ENCODE assay signal across 22 cellular contexts in genomic region chr14:80669416-80669815, GRCh38.
DNase-seq lines count a peak whose midpoint lies in the region; ATAC-seq and TF ChIP-seq lines count a peak whose summit lies in the region.
"Had no signal": no experiment of that assay in that cellular context is flagged by ENCODE, and none has a peak within 500 bp of the region (broad histone marks: within the 10 kb centered on the region; RNA-seq: fewer than 3 reads in every experiment).

No MANE protein-coding gene starts in this region.

- H3K27ac Mint-ChIP-seq in HFFc6 (peak overlapping the region; percentile 73), WTC11 (no peak overlapping the region)
- H3K27ac Mint-ChIP-seq: CD4-positive, alpha-beta T cell had no signal

- H3K4me3 Mint-ChIP-seq in HFFc6 = peak overlapping the region; percentile 31
- no peak overlapping the region for H3K4me3 Mint-ChIP-seq in WTC11
- H3K4me3 Mint-ChIP-seq: CD4-positive, alpha-beta T cell had no signal

- H3K36me3 Mint-ChIP-seq in HFFc6 (ENCODE audit: low read depth) (peaks cover 46% of the 10 kb centered on the region), WTC11 (no peaks in the 10 kb centered on the region)

- DNase-seq in AG10803 (ENCODE audit: low read depth) (peak; percentile 26), HFFc6 (peak; percentile 70), astrocyte of the hippocampus (ENCODE audit: low read depth, low spot score) (peak; percentile 12), fibroblast of pulmonary artery (ENCODE audit: low read depth) (peak; percentile 2), NK-92 (lab: John Stamatoyannopoulos, UW; ENCODE audit: unreplicated experiment) (no peak), WTC11 (ENCODE audit: low spot score) (no peak)
- DNase-seq: 8988T; AML-193; CD4-positive, alpha-beta T cell; H7; KG1; NCI-H1092; NCI-H1417 treated with DMSO at 0.1 percent for 48 hours; NCI-H1694 treated with DMSO at 0.1 percent for 48 hours; NCI-H2081; NCI-H2227 treated with DMSO at 0.1 percent for 48 hours; NCI-H526 treated with DMSO at 0.1 percent for 48 hours; SHP77 had no signal

- H3K9me3 Mint-ChIP-seq in HFFc6 (peaks cover 27% of the 10 kb centered on the region), WTC11 (peaks cover 14% of the 10 kb centered on the region)

- H3K4me1 Mint-ChIP-seq in HFFc6 (ENCODE audit: low read depth) (peaks cover 62% of the 10 kb centered on the region), WTC11 (peaks cover 18% of the 10 kb centered on the region)

- CTCF ChIA-PET in WTC11 (lab: Charles Lee) = no interaction called here

- no peaks in the 10 kb centered on the region for H3K27me3 Mint-ChIP-seq in HFFc6 (ENCODE audit: insufficient read depth)
- H3K27me3 Mint-ChIP-seq in WTC11 (ENCODE audit: low read depth) = no peaks in the 10 kb centered on the region
- H3K27me3 Mint-ChIP-seq: CD4-positive, alpha-beta T cell had no signal

- H3K4me3 ChIP-seq in AG10803 (ENCODE audit: low read length) (no peak overlapping the region), fibroblast of pulmonary artery (replicated peaks; ENCODE audit: low read depth, low read length) (no peak overlapping the region)
- H3K4me3 ChIP-seq: BLaER1 treated with 17β-estradiol and CSF1 and Interleukin-3, amounts not matched to agents 10 nM and 100 nM had no signal

- TF ChIP-seq CTCF in AG10803 (conservative IDR thresholded peaks at IDR 0.05; ENCODE audit: low read length) (no peak), HFFc6 (IDR thresholded peaks at IDR 0.05) (no peak), fibroblast of pulmonary artery (IDR thresholded peaks at IDR 0.05; ENCODE audit: low read length, missing control alignments) (no peak), WTC11 (IDR thresholded peaks at IDR 0.05) (no peak)

- ATAC-seq in HG03460 (IDR thresholded peaks at IDR 0.05; ENCODE audit: unreplicated experiment) (no peak), WTC11 (no peak), GM21723 (IDR thresholded peaks at IDR 0.05; ENCODE audit: unreplicated experiment) (no peak)
- ATAC-seq: Panc1 had no signal

- POLR2A ChIA-PET in WTC11 (lab: Charles Lee) = no interaction called here

TF ChIP-seq in WTC11, 78 proteins besides CTCF, POLR2A, EP300 and RAD21 (continues in another document):
- TF ChIP-seq TCF7 (CRISPR knock-in tag; IDR thresholded peaks at IDR 0.05; ENCODE audit: low read depth) (no peak), EMX1 (CRISPR knock-in tag; IDR thresholded peaks at IDR 0.05) (no peak), JAZF1 (CRISPR knock-in tag; IDR thresholded peaks at IDR 0.05) (no peak), GABPB1 (CRISPR knock-in tag; IDR thresholded peaks at IDR 0.05) (no peak), RELA (CRISPR knock-in tag; IDR thresholded peaks at IDR 0.05; ENCODE audit: borderline replicate concordance) (no peak), ATF3 (CRISPR knock-in tag; conservative IDR thresholded peaks at IDR 0.05) (no peak), ESRRA (CRISPR knock-in tag; IDR thresholded peaks at IDR 0.05; ENCODE audit: borderline replicate concordance) (no peak), ARID4B (CRISPR knock-in tag; IDR thresholded peaks at IDR 0.05; ENCODE audit: borderline replicate concordance) (no peak), ZNF263 (CRISPR knock-in tag; IDR thresholded peaks at IDR 0.05; ENCODE audit: low read depth) (no peak), ZNF232 (CRISPR knock-in tag; IDR thresholded peaks at IDR 0.05) (no peak), ZNF423 (CRISPR knock-in tag; IDR thresholded peaks at IDR 0.05) (no peak)
- TF ChIP-seq, protein P1, sequence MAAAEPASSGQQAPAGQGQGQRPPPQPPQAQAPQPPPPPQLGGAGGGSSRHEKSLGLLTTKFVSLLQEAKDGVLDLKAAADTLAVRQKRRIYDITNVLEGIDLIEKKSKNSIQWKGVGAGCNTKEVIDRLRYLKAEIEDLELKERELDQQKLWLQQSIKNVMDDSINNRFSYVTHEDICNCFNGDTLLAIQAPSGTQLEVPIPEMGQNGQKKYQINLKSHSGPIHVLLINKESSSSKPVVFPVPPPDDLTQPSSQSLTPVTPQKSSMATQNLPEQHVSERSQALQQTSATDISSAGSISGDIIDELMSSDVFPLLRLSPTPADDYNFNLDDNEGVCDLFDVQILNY (CRISPR knock-in tag; IDR thresholded peaks at IDR 0.05) = no peak
- TF ChIP-seq, protein P2, sequence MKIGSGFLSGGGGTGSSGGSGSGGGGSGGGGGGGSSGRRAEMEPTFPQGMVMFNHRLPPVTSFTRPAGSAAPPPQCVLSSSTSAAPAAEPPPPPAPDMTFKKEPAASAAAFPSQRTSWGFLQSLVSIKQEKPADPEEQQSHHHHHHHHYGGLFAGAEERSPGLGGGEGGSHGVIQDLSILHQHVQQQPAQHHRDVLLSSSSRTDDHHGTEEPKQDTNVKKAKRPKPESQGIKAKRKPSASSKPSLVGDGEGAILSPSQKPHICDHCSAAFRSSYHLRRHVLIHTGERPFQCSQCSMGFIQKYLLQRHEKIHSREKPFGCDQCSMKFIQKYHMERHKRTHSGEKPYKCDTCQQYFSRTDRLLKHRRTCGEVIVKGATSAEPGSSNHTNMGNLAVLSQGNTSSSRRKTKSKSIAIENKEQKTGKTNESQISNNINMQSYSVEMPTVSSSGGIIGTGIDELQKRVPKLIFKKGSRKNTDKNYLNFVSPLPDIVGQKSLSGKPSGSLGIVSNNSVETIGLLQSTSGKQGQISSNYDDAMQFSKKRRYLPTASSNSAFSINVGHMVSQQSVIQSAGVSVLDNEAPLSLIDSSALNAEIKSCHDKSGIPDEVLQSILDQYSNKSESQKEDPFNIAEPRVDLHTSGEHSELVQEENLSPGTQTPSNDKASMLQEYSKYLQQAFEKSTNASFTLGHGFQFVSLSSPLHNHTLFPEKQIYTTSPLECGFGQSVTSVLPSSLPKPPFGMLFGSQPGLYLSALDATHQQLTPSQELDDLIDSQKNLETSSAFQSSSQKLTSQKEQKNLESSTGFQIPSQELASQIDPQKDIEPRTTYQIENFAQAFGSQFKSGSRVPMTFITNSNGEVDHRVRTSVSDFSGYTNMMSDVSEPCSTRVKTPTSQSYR (CRISPR knock-in tag; IDR thresholded peaks at IDR 0.05) = no peak
- TF ChIP-seq, protein P3, sequence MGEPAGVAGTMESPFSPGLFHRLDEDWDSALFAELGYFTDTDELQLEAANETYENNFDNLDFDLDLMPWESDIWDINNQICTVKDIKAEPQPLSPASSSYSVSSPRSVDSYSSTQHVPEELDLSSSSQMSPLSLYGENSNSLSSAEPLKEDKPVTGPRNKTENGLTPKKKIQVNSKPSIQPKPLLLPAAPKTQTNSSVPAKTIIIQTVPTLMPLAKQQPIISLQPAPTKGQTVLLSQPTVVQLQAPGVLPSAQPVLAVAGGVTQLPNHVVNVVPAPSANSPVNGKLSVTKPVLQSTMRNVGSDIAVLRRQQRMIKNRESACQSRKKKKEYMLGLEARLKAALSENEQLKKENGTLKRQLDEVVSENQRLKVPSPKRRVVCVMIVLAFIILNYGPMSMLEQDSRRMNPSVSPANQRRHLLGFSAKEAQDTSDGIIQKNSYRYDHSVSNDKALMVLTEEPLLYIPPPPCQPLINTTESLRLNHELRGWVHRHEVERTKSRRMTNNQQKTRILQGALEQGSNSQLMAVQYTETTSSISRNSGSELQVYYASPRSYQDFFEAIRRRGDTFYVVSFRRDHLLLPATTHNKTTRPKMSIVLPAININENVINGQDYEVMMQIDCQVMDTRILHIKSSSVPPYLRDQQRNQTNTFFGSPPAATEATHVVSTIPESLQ (CRISPR knock-in tag; IDR thresholded peaks at IDR 0.05) = no peak
- TF ChIP-seq, protein P4, sequence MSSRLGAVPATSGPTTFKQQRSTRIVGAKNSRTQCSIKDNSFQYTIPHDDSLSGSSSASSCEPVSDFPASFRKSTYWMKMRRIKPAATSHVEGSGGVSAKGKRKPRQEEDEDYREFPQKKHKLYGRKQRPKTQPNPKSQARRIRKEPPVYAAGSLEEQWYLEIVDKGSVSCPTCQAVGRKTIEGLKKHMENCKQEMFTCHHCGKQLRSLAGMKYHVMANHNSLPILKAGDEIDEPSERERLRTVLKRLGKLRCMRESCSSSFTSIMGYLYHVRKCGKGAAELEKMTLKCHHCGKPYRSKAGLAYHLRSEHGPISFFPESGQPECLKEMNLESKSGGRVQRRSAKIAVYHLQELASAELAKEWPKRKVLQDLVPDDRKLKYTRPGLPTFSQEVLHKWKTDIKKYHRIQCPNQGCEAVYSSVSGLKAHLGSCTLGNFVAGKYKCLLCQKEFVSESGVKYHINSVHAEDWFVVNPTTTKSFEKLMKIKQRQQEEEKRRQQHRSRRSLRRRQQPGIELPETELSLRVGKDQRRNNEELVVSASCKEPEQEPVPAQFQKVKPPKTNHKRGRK (CRISPR knock-in tag; IDR thresholded peaks at IDR 0.05; ENCODE audit: borderline replicate concordance) = no peak

Comparison
In these comparisons a context has a peak if more than half of its experiments do, and no peak if none do; other contexts are left out.
1. DNase-seq: peak in AG10803 (single experiment), HFFc6 (single experiment), astrocyte of the hippocampus (single experiment) and fibroblast of pulmonary artery (single experiment); none in NK-92 (single experiment) and WTC11 (single experiment).